9 cellular contexts compared by ENCODE assay signal in the genomic region with DNA sequence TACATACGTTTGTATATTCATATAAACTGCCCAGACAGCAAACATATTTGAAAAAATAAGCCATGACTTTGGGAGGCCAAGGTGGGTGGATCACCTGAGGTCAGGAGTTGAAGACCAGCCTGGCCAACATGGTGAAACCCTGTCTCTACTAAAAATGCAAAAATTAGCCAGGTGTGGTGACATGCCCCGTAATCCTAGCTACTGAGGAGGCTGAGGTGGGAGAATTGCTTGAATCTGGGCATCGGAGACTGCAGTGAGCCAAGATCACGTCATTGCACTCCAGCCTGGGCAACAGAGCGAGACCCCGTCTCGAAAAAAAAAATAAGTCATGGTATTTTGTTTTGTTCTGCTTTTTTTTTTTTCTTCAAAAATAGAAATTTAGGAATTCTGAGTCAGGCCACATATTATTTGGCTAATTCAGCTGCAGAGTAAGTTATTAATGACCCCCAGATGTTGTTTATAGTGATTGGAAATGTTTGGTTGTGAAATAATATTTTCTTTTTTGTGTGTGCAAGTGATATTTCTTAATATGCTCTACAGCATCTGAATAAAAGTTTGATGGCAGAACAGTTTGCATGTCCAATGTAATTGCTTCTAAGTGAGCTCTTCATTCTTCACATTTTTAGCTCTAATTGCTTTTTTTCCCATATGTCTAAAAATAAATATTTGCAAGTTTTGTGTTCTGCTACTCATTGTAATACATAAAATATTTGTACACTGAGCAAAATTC.
DNase-seq lines count a peak whose midpoint lies in the region; ATAC-seq and TF ChIP-seq lines count a peak whose summit lies in the region.
"Had no signal": no experiment of that assay in that cellular context is flagged by ENCODE, and none has a peak within 500 bp of the region (broad histone marks: within the 10 kb centered on the region; RNA-seq: fewer than 3 reads in every experiment).

No MANE protein-coding gene starts in this region.

- H3K79me2 ChIP-seq in OCI-LY1 (ENCODE audit: insufficient read depth, low read length) = peaks cover 11% of the 10 kb centered on the region; the same call in 1 of the 2 replicates

- DNase-seq in CD4-positive, CD25-positive, alpha-beta regulatory T cell = no peak
- no peak for DNase-seq in NCI-H524 (lab: John Stamatoyannopoulos, UW)
- no peak for DNase-seq in hippocampal formation (lab: John Stamatoyannopoulos, UW)
- no peak for DNase-seq in activated CD4-positive, alpha-beta T cell treated with anti-CD3 and anti-CD28 coated beads for 48 hours
- DNase-seq: foreskin melanocyte had no signal

- H3K4me3 Mint-ChIP-seq in CD4-positive, CD25-positive, alpha-beta regulatory T cell = peak overlapping the region; percentile 40 to 76 (median 54)

- no peaks in the 10 kb centered on the region for H3F3A ChIP-seq in OCI-LY1 (ENCODE audit: insufficient read depth, low read length)

- H3K9me2 ChIP-seq in OCI-LY1 (ENCODE audit: low read depth, low read length) = no peaks in the 10 kb centered on the region

- peak overlapping the region in 2 of 3 donors; percentile 67 to 83 for H3K27ac Mint-ChIP-seq in CD4-positive, CD25-positive, alpha-beta regulatory T cell

- H3K27me3 Mint-ChIP-seq in CD4-positive, CD25-positive, alpha-beta regulatory T cell = no peaks in the 10 kb centered on the region

- no peaks in the 10 kb centered on the region for H4K20me1 ChIP-seq in OCI-LY1 (ENCODE audit: insufficient read depth, low read length)

- no peak overlapping the region for H2AFZ ChIP-seq in OCI-LY1 (ENCODE audit: low read length)

- H3K9ac ChIP-seq in OCI-LY1 (ENCODE audit: low read length) = peak overlapping the region; percentile 52; the same call in 1 of the 2 replicates

- no peak for TF ChIP-seq CTCF in OCI-LY1 (IDR thresholded peaks at IDR 0.05; ENCODE audit: low read length)

- H3K4me1 Mint-ChIP-seq in CD4-positive, CD25-positive, alpha-beta regulatory T cell = peaks cover 53 to 80% (median 66%) of the 10 kb centered on the region in 4 donors

- H3K9me3 ChIP-seq in CD4-positive, CD25-positive, alpha-beta regulatory T cell (ENCODE audit: control insufficient read depth in 2 of 2, low read length in 2 of 2) = no peaks in the 10 kb centered on the region
- H3K9me3 ChIP-seq in OCI-LY1 (ENCODE audit: low read length) = no peaks in the 10 kb centered on the region
- H3K9me3 ChIP-seq in muscle layer of duodenum (ENCODE audit: control insufficient read depth in 1 of 2, low read length in 2 of 2) = no peaks in the 10 kb centered on the region

- peak overlapping the region; percentile 49 for H3K4me2 ChIP-seq in OCI-LY1 (ENCODE audit: low read length)

- peaks cover 57% of the 10 kb centered on the region for H3K4me1 ChIP-seq in CD4-positive, CD25-positive, alpha-beta regulatory T cell (ENCODE audit: control insufficient read depth, insufficient read depth, low read length, poor library complexity, severe bottlenecking)
- H3K4me1 ChIP-seq in OCI-LY1 (ENCODE audit: insufficient read depth, low read length, severe bottlenecking) (peaks cover 70% of the 10 kb centered on the region), muscle layer of duodenum (ENCODE audit: control insufficient read depth in 1 of 2, insufficient read depth in 2 of 2, low read length in 2 of 2) (peaks cover 26 to 40% of the 10 kb centered on the region in 2 donors)

- peaks cover 0 to 2% (median 0%) of the 10 kb centered on the region in 7 donors for H3K9me3 Mint-ChIP-seq in CD4-positive, CD25-positive, alpha-beta regulatory T cell

- H3K36me3 ChIP-seq in CD4-positive, CD25-positive, alpha-beta regulatory T cell (ENCODE audit: control insufficient read depth, insufficient read depth, low read length) = peaks cover 4% of the 10 kb centered on the region
- peaks cover 22% of the 10 kb centered on the region for H3K36me3 ChIP-seq in OCI-LY1 (ENCODE audit: insufficient read depth, low read length)
- no peaks in the 10 kb centered on the region for H3K36me3 ChIP-seq in muscle layer of duodenum (ENCODE audit: control insufficient read depth in 1 of 2, insufficient read depth in 2 of 2, low read length in 2 of 2)

- H3K27me3 ChIP-seq in CD4-positive, CD25-positive, alpha-beta regulatory T cell (ENCODE audit: control insufficient read depth, insufficient read depth, low read length) = no peaks in the 10 kb centered on the region
- H3K27me3 ChIP-seq in OCI-LY1 (ENCODE audit: insufficient read depth, low read length) = no peaks in the 10 kb centered on the region
- no peaks in the 10 kb centered on the region for H3K27me3 ChIP-seq in muscle layer of duodenum (ENCODE audit: low read depth, low read length)

- ATAC-seq in CD4-positive, CD25-positive, alpha-beta regulatory T cell (ENCODE audit: low read depth in 2 of 2) = no peak
- ATAC-seq in GM21447 (IDR thresholded peaks at IDR 0.05; ENCODE audit: unreplicated experiment) = peak; percentile 27
- no peak for ATAC-seq in esophagus mucosa

- no peak overlapping the region for H3K27ac ChIP-seq in CD4-positive, CD25-positive, alpha-beta regulatory T cell (ENCODE audit: insufficient read depth, low read length, poor library complexity, severe bottlenecking)
- H3K27ac ChIP-seq in OCI-LY1 (ENCODE audit: low read depth, low read length, poor library complexity, severe bottlenecking) (peak overlapping the region; percentile 92), muscle layer of duodenum (ENCODE audit: low read length) (peak overlapping the region; percentile 84)

- H3K36me3 Mint-ChIP-seq in CD4-positive, CD25-positive, alpha-beta regulatory T cell = peaks cover 24% of the 10 kb centered on the region

- H3K4me3 ChIP-seq in CD4-positive, CD25-positive, alpha-beta regulatory T cell (ENCODE audit: low read depth, low read length) = peak overlapping the region; percentile 49
- H3K4me3 ChIP-seq in OCI-LY1 (ENCODE audit: low read depth, low read length, poor library complexity, severe bottlenecking) (no peak overlapping the region), muscle layer of duodenum (ENCODE audit: low read depth in 1 of 2, low read length in 2 of 2) (no peak overlapping the region)
